ENCODE assay signal across 30 cellular contexts in genomic region chr14:48973136-48973535, GRCh38.
A peak's percentile ranks its signal among the peaks of the same experiment; 100 is the strongest.
DNase-seq lines count a peak whose midpoint lies in the region; TF ChIP-seq lines count a peak whose summit lies in the region.
"Had no signal": no experiment of that assay in that cellular context is flagged by ENCODE, and none has a peak within 500 bp of the region (broad histone marks: within the 10 kb centered on the region; RNA-seq: fewer than 3 reads in every experiment).

No MANE protein-coding gene starts in this region.

- TF ChIP-seq POLR2A in ovary (IDR thresholded peaks at IDR 0.05), result no peak

- in situ Hi-C loops in astrocyte of the spinal cord (cut with HindIII; ENCODE audit: low sequenced_read_pairs), result no loop called here

- TF ChIP-seq CTCF in astrocyte of the spinal cord (IDR thresholded peaks at IDR 0.05; ENCODE audit: low read depth, low read length), result no peak
- no peak for TF ChIP-seq CTCF in ovary (IDR thresholded peaks at IDR 0.05)

- H3K9me3 ChIP-seq in mesodermal cell (ENCODE audit: control insufficient read depth, low read length) (no peaks in the 10 kb centered on the region), ovary (no peaks in the 10 kb centered on the region)
- H3K9me3 ChIP-seq: BE2C, lower lobe of right lung, pancreas, right atrium auricular region, suprapubic skin had no signal

- H3K4me1 ChIP-seq in mesodermal cell (ENCODE audit: control insufficient read depth, insufficient read depth, low read length, poor library complexity, severe bottlenecking) (peaks cover 22% of the 10 kb centered on the region), ovary (ENCODE audit: insufficient read depth) (no peaks in the 10 kb centered on the region)
- H3K4me1 ChIP-seq: BE2C, lower lobe of right lung, pancreas, right atrium auricular region, suprapubic skin had no signal

- intact Hi-C loops in ovary (cut with DNase I), result no loop called here

- TF ChIP-seq EP300 in ovary (IDR thresholded peaks at IDR 0.05), result no peak

- H3K4me3 ChIP-seq in astrocyte of the spinal cord (ENCODE audit: low read depth, low read length) (no peak overlapping the region), mesodermal cell (ENCODE audit: extremely low read depth, insufficient read depth, low read length, poor library complexity, severe bottlenecking) (no peak overlapping the region), ovary (no peak overlapping the region)
- H3K4me3 ChIP-seq: K562, lower lobe of right lung, pancreas, right atrium auricular region, SK-N-MC, suprapubic skin had no signal

- H3K27me3 ChIP-seq in ovary, result no peaks in the 10 kb centered on the region
- H3K27me3 ChIP-seq: BE2C, pancreas, right atrium auricular region, suprapubic skin had no signal

- DNase-seq in A172 (ENCODE audit: low spot score) (peak; percentile 16), HT1080 (ENCODE audit: low read depth) (peak; percentile 64), astrocyte of the spinal cord (ENCODE audit: low read depth, low spot score) (peak; percentile 38), ovary (no peak), inferior parietal cortex (ENCODE audit: extremely low spot score) (no peak)
- DNase-seq in activated naive CD4-positive, alpha-beta T cell treated with Interleukin-2 at 50 U/mL for 16 hours, result no peak
- DNase-seq in stimulated activated CD4-positive, alpha-beta T cell treated with anti-CD3 and anti-CD28 coated beads, Interleukin-4, amount 100 ng/mL, for 1 hour, result no peak
- DNase-seq: activated CD8-positive, alpha-beta memory T cell treated with anti-CD3 and anti-CD28 coated beads for 24 hours; activated effector memory CD4-positive, alpha-beta T cell treated with anti-CD3 and anti-CD28 coated beads, Interleukin-2, amount 50 U/mL, for 16 hours; activated naive CD8-positive, alpha-beta T cell treated with anti-CD3 and anti-CD28 coated beads, Interleukin-2, amount 10 ng/mL, durations not matched to agents 7 days and 5 days; BE2C; CD8-positive, alpha-beta memory T cell; DMS153; glutamatergic neuron; GOT3; lower lobe of right lung; NCI-H146; NCI-H2107; NCI-H446 treated with DMSO at 0.1 percent for 48 hours; nephron progenitor cell; pancreas; stimulated activated CD4-positive, alpha-beta T cell treated with anti-CD3 and anti-CD28 coated beads, Interleukin-12 subunit alpha, Interleukin-12 subunit beta, amount 100 ng/mL, for 4 hours; stimulated activated CD4-positive, alpha-beta T cell treated with anti-CD3 and anti-CD28 coated beads, Interleukin-4, amount 100 ng/mL, for 24 hours; T-helper 2 cell had no signal

- H3K36me3 ChIP-seq in mesodermal cell (ENCODE audit: control insufficient read depth, insufficient read depth, low read length) (no peaks in the 10 kb centered on the region), ovary (no peaks in the 10 kb centered on the region)
- H3K36me3 ChIP-seq: BE2C, lower lobe of right lung, pancreas, right atrium auricular region, suprapubic skin had no signal

- H3K27ac ChIP-seq in mesodermal cell (ENCODE audit: low read depth, low read length, severe bottlenecking), result peak overlapping the region; percentile 65
- no peak overlapping the region for H3K27ac ChIP-seq in ovary
- H3K27ac ChIP-seq: lower lobe of right lung, pancreas, right atrium auricular region, RWPE1, SK-N-MC, suprapubic skin had no signal

Comparison
In these comparisons a context has a peak if more than half of its experiments do, and no peak if none do; other contexts are left out.
1. DNase-seq: peak in A172 (single experiment), HT1080 (single experiment) and astrocyte of the spinal cord (single experiment); none in ovary (0 of 5), inferior parietal cortex (single experiment), activated naive CD4-positive, alpha-beta T cell treated with Interleukin-2 at 50 U/mL for 16 hours (single experiment) and stimulated activated CD4-positive, alpha-beta T cell treated with anti-CD3 and anti-CD28 coated beads, Interleukin-4, amount 100 ng/mL, for 1 hour (single experiment).